Comparison of ENCODE assay signal across 8 cellular contexts in genomic region chr16:71724320-71724751, GRCh38. TPM values are rescaled to one million over a fixed set of nuclear protein-coding genes. Genes with fewer than 3 reads are reported as not detected.
DNase-seq lines count a peak whose midpoint lies in the region; ATAC-seq and TF ChIP-seq lines count a peak whose summit lies in the region.

A gene with protein sequence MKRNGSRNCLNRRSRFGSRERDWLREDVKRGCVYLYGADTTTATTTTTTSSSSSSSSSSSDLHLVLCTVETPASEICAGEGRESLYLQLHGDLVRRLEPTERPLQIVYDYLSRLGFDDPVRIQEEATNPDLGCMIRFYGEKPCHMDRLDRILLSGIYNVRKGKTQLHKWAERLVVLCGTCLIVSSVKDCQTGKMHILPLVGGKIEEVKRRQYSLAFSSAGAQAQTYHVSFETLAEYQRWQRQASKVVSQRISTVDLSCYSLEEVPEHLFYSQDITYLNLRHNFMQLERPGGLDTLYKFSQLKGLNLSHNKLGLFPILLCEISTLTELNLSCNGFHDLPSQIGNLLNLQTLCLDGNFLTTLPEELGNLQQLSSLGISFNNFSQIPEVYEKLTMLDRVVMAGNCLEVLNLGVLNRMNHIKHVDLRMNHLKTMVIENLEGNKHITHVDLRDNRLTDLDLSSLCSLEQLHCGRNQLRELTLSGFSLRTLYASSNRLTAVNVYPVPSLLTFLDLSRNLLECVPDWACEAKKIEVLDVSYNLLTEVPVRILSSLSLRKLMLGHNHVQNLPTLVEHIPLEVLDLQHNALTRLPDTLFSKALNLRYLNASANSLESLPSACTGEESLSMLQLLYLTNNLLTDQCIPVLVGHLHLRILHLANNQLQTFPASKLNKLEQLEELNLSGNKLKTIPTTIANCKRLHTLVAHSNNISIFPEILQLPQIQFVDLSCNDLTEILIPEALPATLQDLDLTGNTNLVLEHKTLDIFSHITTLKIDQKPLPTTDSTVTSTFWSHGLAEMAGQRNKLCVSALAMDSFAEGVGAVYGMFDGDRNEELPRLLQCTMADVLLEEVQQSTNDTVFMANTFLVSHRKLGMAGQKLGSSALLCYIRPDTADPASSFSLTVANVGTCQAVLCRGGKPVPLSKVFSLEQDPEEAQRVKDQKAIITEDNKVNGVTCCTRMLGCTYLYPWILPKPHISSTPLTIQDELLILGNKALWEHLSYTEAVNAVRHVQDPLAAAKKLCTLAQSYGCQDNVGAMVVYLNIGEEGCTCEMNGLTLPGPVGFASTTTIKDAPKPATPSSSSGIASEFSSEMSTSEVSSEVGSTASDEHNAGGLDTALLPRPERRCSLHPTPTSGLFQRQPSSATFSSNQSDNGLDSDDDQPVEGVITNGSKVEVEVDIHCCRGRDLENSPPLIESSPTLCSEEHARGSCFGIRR (N-terminal part only) (minus strand): TSS chr16:71724701. CDS start chr16:71714795, 9,906 bp downstream.

- peaks cover 18% of the 10 kb centered on the region for H3F3A ChIP-seq in PC-9 (ENCODE audit: insufficient read depth, low read depth)

- peaks cover 17% of the 10 kb centered on the region for H3K79me2 ChIP-seq in PC-9 (ENCODE audit: low read depth)

- whole genome bisulfite sequencing in esophagus muscularis mucosa, result 21% methylated on average over 10 of the region's 10 CpGs

- POLR2A ChIA-PET in CD8-positive, alpha-beta T cell (lab: Charles Lee), result no interaction called here
- POLR2A ChIA-PET in PC-9 (lab: Charles Lee; ENCODE audit: unreplicated experiment), result no interaction called here

- no peaks in the 10 kb centered on the region for H3K27me3 ChIP-seq in CD8-positive, alpha-beta T cell (ENCODE audit: insufficient read depth, low read length)
- H3K27me3 ChIP-seq in PC-9 (ENCODE audit: insufficient read depth, low read depth) (no peaks in the 10 kb centered on the region), esophagus muscularis mucosa (no peaks in the 10 kb centered on the region)

- TF ChIP-seq POLR2A in esophagus muscularis mucosa (IDR thresholded peaks at IDR 0.05; ENCODE audit: low read depth), result no peak

- no peaks in the 10 kb centered on the region for H3K9me3 Mint-ChIP-seq in CD8-positive, alpha-beta T cell
- no peaks in the 10 kb centered on the region for H3K9me3 Mint-ChIP-seq in osteocyte (ENCODE audit: unreplicated experiment)

- H2AFZ ChIP-seq in PC-9, result peak within 1 kb of the TSS; percentile 76; the same call in 1 of the 2 replicates

- peak within 1 kb of the TSS; percentile 73 for H3K4me2 ChIP-seq in PC-9

- peak within 1 kb of the TSS; percentile 67 for H3K27ac Mint-ChIP-seq in CD8-positive, alpha-beta T cell
- peak within 1 kb of the TSS; percentile 3 for H3K27ac Mint-ChIP-seq in osteocyte (ENCODE audit: unreplicated experiment)

- H3K4me3 ChIP-seq in CD8-positive, alpha-beta T cell (ENCODE audit: low read depth, low read length), result peak within 1 kb of the TSS; percentile 73
- H3K4me3 ChIP-seq in PC-9, result peak within 1 kb of the TSS; percentile 74; the same call in 1 of the 2 replicates
- H3K4me3 ChIP-seq in esophagus muscularis mucosa, result peak within 1 kb of the TSS; percentile 79 to 97 (median 88)

- peak within 1 kb of the TSS; percentile 69 for H3K27ac ChIP-seq in CD8-positive, alpha-beta T cell (ENCODE audit: low read depth, low read length)
- H3K27ac ChIP-seq in PC-9, result no peak within 1 kb of the TSS
- peak within 1 kb of the TSS; percentile 93 to 95 (median 94) for H3K27ac ChIP-seq in esophagus muscularis mucosa (replicated peaks in 1 of 4)

- H3K27me3 Mint-ChIP-seq in CD8-positive, alpha-beta T cell (ENCODE audit: low read depth), result no peaks in the 10 kb centered on the region
- no peaks in the 10 kb centered on the region for H3K27me3 Mint-ChIP-seq in osteocyte (ENCODE audit: unreplicated experiment)

- CTCF ChIA-PET in CD8-positive, alpha-beta T cell (lab: Charles Lee), result no interaction called here
- CTCF ChIA-PET in PC-9 (lab: Charles Lee), result no interaction called here

- DNase-seq in CD8-positive, alpha-beta T cell, result no peak
- DNase-seq in PC-9 (no peak), esophagus muscularis mucosa (ENCODE audit: extremely low spot score) (no peak), osteocyte (ENCODE audit: extremely low spot score, unreplicated experiment) (no peak), T1000 (lab: John Stamatoyannopoulos, UW) (no peak)

- intact Hi-C loops in CD8-positive, alpha-beta T cell (cut with DNase I, micrococcal nuclease), result loop anchor here (1.0 to 10.0 kb wide), 9 partner anchors 16 to 1290 kb away; partner anchors contain the start of genes DHX38 (in 2 of the 2), IST1 (in 2 of the 2), TXNL4B (in 2 of the 2) and ST3GAL2 (in 1 of the 2)
- intact Hi-C loops in PC-9 (cut with micrococcal nuclease; ENCODE audit: unreplicated experiment) (loop anchor here (5.0 kb wide), 1 partner anchor 97 kb away; the partner anchor contains the start of gene MARVELD3), esophagus muscularis mucosa (cut with DNase I) (loop anchor here (5.0 to 10.0 kb wide), 2 partner anchors 83 to 160 kb away; partner anchors contain the start of genes AP1G1 and ZNF821)

- ATAC-seq in CD8-positive, alpha-beta T cell, result no peak
- ATAC-seq in GM18502 (IDR thresholded peaks at IDR 0.05; ENCODE audit: poor library complexity, unreplicated experiment), result no peak
- ATAC-seq in GM18520 (IDR thresholded peaks at IDR 0.05; ENCODE audit: unreplicated experiment), result no peak
- no peak for ATAC-seq in HG03175 (IDR thresholded peaks at IDR 0.05; ENCODE audit: unreplicated experiment)

- peaks cover 14% of the 10 kb centered on the region for H3K4me1 ChIP-seq in CD8-positive, alpha-beta T cell (ENCODE audit: insufficient read depth, low read length)
- H3K4me1 ChIP-seq in PC-9 (replicated peaks; ENCODE audit: insufficient read depth) (peaks cover 15% of the 10 kb centered on the region), esophagus muscularis mucosa (peaks cover 20 to 55% (median 50%) of the 10 kb centered on the region in 4 donors)

- TF ChIP-seq CTCF in CD8-positive, alpha-beta T cell (IDR thresholded peaks at IDR 0.05), result peak; percentile 15
- no peak for TF ChIP-seq CTCF in PC-9 (conservative IDR thresholded peaks at IDR 0.05)
- TF ChIP-seq CTCF in esophagus muscularis mucosa (IDR thresholded peaks at IDR 0.05), result no peak
- TF ChIP-seq CTCF in osteocyte (IDR thresholded peaks at IDR 0.05), result no peak

- 0 out of 2 replicates have a peak, but pooled peaks cover 3% of the 10 kb centered on the region for H4K20me1 ChIP-seq in PC-9 (ENCODE audit: insufficient read depth)

- H3K9me3 ChIP-seq in CD8-positive, alpha-beta T cell (ENCODE audit: low read length), result no peaks in the 10 kb centered on the region
- H3K9me3 ChIP-seq in PC-9 (ENCODE audit: insufficient read depth, low read depth), result no peaks in the 10 kb centered on the region
- H3K9me3 ChIP-seq in esophagus muscularis mucosa, result no peaks in the 10 kb centered on the region

- H3K36me3 ChIP-seq in CD8-positive, alpha-beta T cell (ENCODE audit: insufficient read depth, low read length), result no peaks in the 10 kb centered on the region
- H3K36me3 ChIP-seq in PC-9 (ENCODE audit: low read depth) (no peaks in the 10 kb centered on the region), esophagus muscularis mucosa (peaks cover 0 to 3% (median 0%) of the 10 kb centered on the region in 4 donors)

- H3K36me3 Mint-ChIP-seq in CD8-positive, alpha-beta T cell, result peaks cover 3% of the 10 kb centered on the region
- H3K36me3 Mint-ChIP-seq in osteocyte (ENCODE audit: unreplicated experiment), result peaks cover 5% of the 10 kb centered on the region

- BruUV-seq in PC-9 (replicated peaks; lab: Mats Ljungman, UMichigan), result TSS peak; percentile 42

- peak within 1 kb of the TSS; percentile 79 for H3K4me3 Mint-ChIP-seq in CD8-positive, alpha-beta T cell
- peak within 1 kb of the TSS; percentile 74 for H3K4me3 Mint-ChIP-seq in osteocyte (ENCODE audit: unreplicated experiment)

- H3K4me1 Mint-ChIP-seq in CD8-positive, alpha-beta T cell (ENCODE audit: low read depth), result peaks cover 15% of the 10 kb centered on the region
- peaks cover 21% of the 10 kb centered on the region for H3K4me1 Mint-ChIP-seq in osteocyte (ENCODE audit: unreplicated experiment)

- no peak for TF ChIP-seq EP300 in esophagus muscularis mucosa (IDR thresholded peaks at IDR 0.05)

- no peaks in the 10 kb centered on the region for H3K9me2 ChIP-seq in PC-9 (ENCODE audit: insufficient read depth)

RNA-seq across cellular contexts. Expression of the gene that starts here (rescaled TPM):
- 1 to 10 TPM; 6.9 to 7.0 TPM for total RNA-seq in CD8-positive, alpha-beta T cell
- total RNA-seq in PC-9 (2021) (5.1 and 5.5 TPM in 2 replicates), esophagus muscularis mucosa (10 to 100 TPM; 10.4 to 21.1 (median 17.0) TPM), osteocyte (12.9 and 13.0 TPM in 2 replicates)
